ENCODE assay signal across 15 cellular contexts in genomic region chr1:8352471-8352845, GRCh38. TPM values are rescaled to one million over a fixed set of nuclear protein-coding genes. Genes with fewer than 3 reads are reported as not detected.
DNase-seq lines count a peak whose midpoint lies in the region; ATAC-seq and TF ChIP-seq lines count a peak whose summit lies in the region.
"Had no signal": no experiment of that assay in that cellular context is flagged by ENCODE, and none has a peak within 500 bp of the region (broad histone marks: within the 10 kb centered on the region; RNA-seq: fewer than 3 reads in every experiment).

No MANE protein-coding gene starts in this region.

- 50 to 51% methylated on average over 15 of the region's 15 CpGs for whole genome bisulfite sequencing in heart right ventricle, 2 donors
- 77 to 80% methylated on average over 15 of the region's 15 CpGs for WGBS in transverse colon (ENCODE audit: low coverage in 1 of 2), 2 donors

- H3K36me3 ChIP-seq in heart right ventricle (peaks cover 0 to 55% (median 28%) of the 10 kb centered on the region in 9 donors), transverse colon (peaks cover 0 to 23% (median 8%) of the 10 kb centered on the region in 4 donors)

- intact Hi-C loops in heart right ventricle (cut with DNase I) (loop anchor here in 5 of 10 donors (5.0 to 10.0 kb wide), 6 partner anchors 62 to 375 kb away; no protein-coding TSS in a partner anchor), Right ventricle myocardium superior (cut with DNase I) (no loop called here), transverse colon (cut with DNase I; ENCODE audit: low total_unique reads) (no loop called here)

- H3K4me3 ChIP-seq in heart right ventricle = no peak overlapping the region
- no peak overlapping the region for H3K4me3 ChIP-seq in coronary artery
- no peak overlapping the region for H3K4me3 ChIP-seq in transverse colon
- H3K4me3 ChIP-seq: K562 had no signal

- TF ChIP-seq POLR2A in transverse colon (IDR thresholded peaks at IDR 0.05) = no peak

- H3K4me1 ChIP-seq in heart right ventricle = peaks cover 18 to 83% (median 61%) of the 10 kb centered on the region in 9 donors
- peaks cover 0 to 17% (median 2%) of the 10 kb centered on the region in 4 donors for H3K4me1 ChIP-seq in transverse colon

- peak overlapping the region; percentile 90 for H3K27ac Mint-ChIP-seq in nephron progenitor cell

- in situ Hi-C loops in transverse colon (cut with MboI; ENCODE audit: low pct_ligation_motif_present in 1 of 4, low pct_unique_long_range_greater_than_20kb in 1 of 4, low sequenced_read_pairs in 3 of 4) = no loop called here

- H3K36me3 Mint-ChIP-seq in nephron progenitor cell (ENCODE audit: low read depth) = peaks cover 48% of the 10 kb centered on the region

- H3K9me3 ChIP-seq in heart right ventricle (no peaks in the 10 kb centered on the region), transverse colon (no peaks in the 10 kb centered on the region)
- H3K9me3 ChIP-seq: neutrophil had no signal

- no peak for TF ChIP-seq EP300 in transverse colon (IDR thresholded peaks at IDR 0.05; ENCODE audit: low read depth)

- H3K4me3 Mint-ChIP-seq in nephron progenitor cell = no peak overlapping the region

- DNase-seq in heart right ventricle = no peak
- DNase-seq in Right ventricle myocardium superior = no peak
- DNase-seq in coronary artery (ENCODE audit: low spot score) = no peak
- no peak for DNase-seq in nephron progenitor cell
- DNase-seq in transverse colon = no peak
- DNase-seq in RPMI8226 = no peak
- no peak for DNase-seq in activated effector memory CD4-positive, alpha-beta T cell treated with Interleukin-2 at 50 U/mL for 16 hours
- DNase-seq: activated CD4-positive, CD25-positive, alpha-beta regulatory T cell; brain microvascular endothelial cell; NCI-H1417 treated with DMSO at 0.1 percent for 48 hours; stimulated activated CD4-positive, alpha-beta T cell treated with anti-CD3 and anti-CD28 coated beads, Interleukin-15, amount 100 ng/mL, for 24 hours had no signal

- H3K4me1 Mint-ChIP-seq in nephron progenitor cell = peaks cover 53% of the 10 kb centered on the region

- H3K9me3 Mint-ChIP-seq in nephron progenitor cell = no peaks in the 10 kb centered on the region

- ATAC-seq in heart right ventricle (no peak), Right ventricle myocardium superior (ENCODE audit: poor library complexity) (no peak), GM18517 (IDR thresholded peaks at IDR 0.05; ENCODE audit: unreplicated experiment) (no peak)

- peak overlapping the region; percentile 59 to 93 (median 78) for H3K27ac ChIP-seq in heart right ventricle
- H3K27ac ChIP-seq in coronary artery = peak overlapping the region; percentile 36 to 81
- peak overlapping the region; percentile 45 to 76 (median 55) for H3K27ac ChIP-seq in transverse colon
- H3K27ac ChIP-seq: brain microvascular endothelial cell had no signal

- H3K27me3 Mint-ChIP-seq in nephron progenitor cell (ENCODE audit: low read depth, poor library complexity) = peaks cover 7% of the 10 kb centered on the region

- no peak for TF ChIP-seq CTCF in heart right ventricle (IDR thresholded peaks at IDR 0.05)
- no peak for TF ChIP-seq CTCF in coronary artery (IDR thresholded peaks at IDR 0.05)
- TF ChIP-seq CTCF in nephron progenitor cell (IDR thresholded peaks at IDR 0.05) = no peak
- TF ChIP-seq CTCF in transverse colon (IDR thresholded peaks at IDR 0.05) = no peak

- H3K27me3 ChIP-seq in heart right ventricle (no peaks in the 10 kb centered on the region), transverse colon (no peaks in the 10 kb centered on the region)
- H3K27me3 ChIP-seq: brain microvascular endothelial cell had no signal

RNA-seq across cellular contexts. Expression of gene SLC45A1, which starts 34.5 kb away (rescaled TPM):
- total RNA-seq in heart right ventricle = 1 to 10 TPM in 7 of 10 donors, under 1 TPM in 3; 0.53 to 2.7 (median 1.5) TPM
- polyA plus RNA-seq in heart right ventricle = 1 to 10 TPM; 3.2 to 4.1 TPM
- 1.9 TPM for total RNA-seq in Right ventricle myocardium superior
- 1 to 10 TPM; 2.3 to 7.1 (median 4.1) TPM for total RNA-seq in transverse colon
- total RNA-seq: K562, OCI-LY7 had no signal
- polyA plus RNA-seq: K562 had no signal
